In genomic region chr15:48250640-48251076, GRCh38 we compare ENCODE assay signal across 8 cellular contexts. TPM values are rescaled to one million over a fixed set of nuclear protein-coding genes. Genes with fewer than 3 reads are reported as not detected.
A peak's percentile ranks its signal among the peaks of the same experiment; 100 is the strongest.
DNase-seq lines count a peak whose midpoint lies in the region; ATAC-seq and TF ChIP-seq lines count a peak whose summit lies in the region.

No MANE protein-coding gene starts in this region.

- H3K4me3 Mint-ChIP-seq in activated T-helper 2 cell treated with anti-CD3 and anti-CD28 coated beads, Interferon-gamma antibody, Interleukin-2, Interleukin-4, amounts not matched to agents 10 μg/mL and 5 μg/mL and 100 μg/mL, durations not matched to agents 14 hours and 24 hours and 36 hours (ENCODE audit: low read depth), result no peak overlapping the region

- peak; percentile 55 for ATAC-seq in HG02798 (IDR thresholded peaks at IDR 0.05; ENCODE audit: poor library complexity, unreplicated experiment)
- ATAC-seq in GM18861 (IDR thresholded peaks at IDR 0.05; ENCODE audit: unreplicated experiment), result no peak

- peak; percentile 63 for DNase-seq in EL
- DNase-seq in NCI-H524 (lab: John Stamatoyannopoulos, UW), result peak; percentile 53 to 76
- DNase-seq in amniotic epithelial cell (ENCODE audit: low read depth), result peak; percentile 79
- DNase-seq in iPS DF 6.9 (ENCODE audit: low read depth, low spot score), result peak; percentile 47
- DNase-seq in stomach, result no peak
- no peak for DNase-seq in activated T-helper 2 cell treated with anti-CD3 and anti-CD28 coated beads, Interferon-gamma antibody, Interleukin-2, Interleukin-4, amounts not matched to agents 10 μg/mL and 5 μg/mL and 100 μg/mL, durations not matched to agents 14 hours and 24 hours and 36 hours (ENCODE audit: low spot score)

- no peaks in the 10 kb centered on the region for H3K27me3 Mint-ChIP-seq in activated T-helper 2 cell treated with anti-CD3 and anti-CD28 coated beads, Interferon-gamma antibody, Interleukin-2, Interleukin-4, amounts not matched to agents 10 μg/mL and 5 μg/mL and 100 μg/mL, durations not matched to agents 14 hours and 24 hours and 36 hours (ENCODE audit: low read depth)

- TF ChIP-seq POLR2A in stomach (IDR thresholded peaks at IDR 0.05), result no peak

- H3K9me3 ChIP-seq in iPS DF 6.9 (ENCODE audit: control insufficient read depth, insufficient read depth, low read length) (no peaks in the 10 kb centered on the region), stomach (no peaks in the 10 kb centered on the region)

- H3K4me1 ChIP-seq in iPS DF 6.9 (ENCODE audit: control insufficient read depth, insufficient read depth, low read length) (no peaks in the 10 kb centered on the region), stomach (peaks cover 0 to 4% (median 0%) of the 10 kb centered on the region in 4 donors)

- no peak for TF ChIP-seq EP300 in stomach (IDR thresholded peaks at IDR 0.05)

- H3K36me3 ChIP-seq in iPS DF 6.9 (ENCODE audit: control insufficient read depth, insufficient read depth, low read length) (no peaks in the 10 kb centered on the region), stomach (no peaks in the 10 kb centered on the region)

- peak in 5 of 7 experiments; percentile 44 to 59 (median 52) for TF ChIP-seq CTCF in stomach (IDR thresholded peaks at IDR 0.05)

- intact Hi-C loops in stomach (cut with DNase I; ENCODE audit: low total_unique reads), result no loop called here
- intact Hi-C loops in activated T-helper 2 cell treated with anti-CD3 and anti-CD28 coated beads, Interferon-gamma antibody, Interleukin-2, Interleukin-4, amounts not matched to agents 10 μg/mL and 5 μg/mL and 100 μg/mL, durations not matched to agents 14 hours and 24 hours and 36 hours (cut with micrococcal nuclease), result loop anchor here (10.0 kb wide), 1 partner anchor 136 kb away; no protein-coding TSS in a partner anchor

- no peaks in the 10 kb centered on the region for H3K36me3 Mint-ChIP-seq in activated T-helper 2 cell treated with anti-CD3 and anti-CD28 coated beads, Interferon-gamma antibody, Interleukin-2, Interleukin-4, amounts not matched to agents 10 μg/mL and 5 μg/mL and 100 μg/mL, durations not matched to agents 14 hours and 24 hours and 36 hours (ENCODE audit: low read depth)

- H3K4me3 ChIP-seq in iPS DF 6.9 (ENCODE audit: low read length) (no peak overlapping the region), stomach (no peak overlapping the region)

- H3K27ac Mint-ChIP-seq in activated T-helper 2 cell treated with anti-CD3 and anti-CD28 coated beads, Interferon-gamma antibody, Interleukin-2, Interleukin-4, amounts not matched to agents 10 μg/mL and 5 μg/mL and 100 μg/mL, durations not matched to agents 14 hours and 24 hours and 36 hours, result no peak overlapping the region

- no peaks in the 10 kb centered on the region for H3K9me3 Mint-ChIP-seq in activated T-helper 2 cell treated with anti-CD3 and anti-CD28 coated beads, Interferon-gamma antibody, Interleukin-2, Interleukin-4, amounts not matched to agents 10 μg/mL and 5 μg/mL and 100 μg/mL, durations not matched to agents 14 hours and 24 hours and 36 hours

- no peaks in the 10 kb centered on the region for H3K4me1 Mint-ChIP-seq in activated T-helper 2 cell treated with anti-CD3 and anti-CD28 coated beads, Interferon-gamma antibody, Interleukin-2, Interleukin-4, amounts not matched to agents 10 μg/mL and 5 μg/mL and 100 μg/mL, durations not matched to agents 14 hours and 24 hours and 36 hours (ENCODE audit: low read depth)

- no peaks in the 10 kb centered on the region for H3K27me3 ChIP-seq in iPS DF 6.9 (ENCODE audit: control insufficient read depth, insufficient read depth, low read length)
- H3K27me3 ChIP-seq in stomach, result no peaks in the 10 kb centered on the region

- WGBS in iPS DF 6.9 (ENCODE audit: insufficient coverage, insufficient read length), result no CpG with 5 or more reads among the region's 6 CpGs
- 33 to 39% (median 35%) methylated on average over 6 of the region's 6 CpGs for WGBS in stomach, 5 donors

- no peak overlapping the region for H3K27ac ChIP-seq in iPS DF 6.9 (ENCODE audit: low read length)
- no peak overlapping the region for H3K27ac ChIP-seq in stomach

RNA-seq across cellular contexts. Expression of gene SLC12A1, which starts 44.6 kb away (rescaled TPM):
- under 1 TPM in 1 of 5 donors, not detected in 4; 0.92 TPM for total RNA-seq in stomach
- not detected for polyA plus RNA-seq in stomach
- not detected in 2 replicates for total RNA-seq in activated T-helper 2 cell treated with anti-CD3 and anti-CD28 coated beads, Interferon-gamma antibody, Interleukin-2, Interleukin-4, amounts not matched to agents 10 μg/mL and 5 μg/mL and 100 μg/mL, durations not matched to agents 14 hours and 24 hours and 36 hours

RNA-seq across cellular contexts. Expression of gene CTXN2, which starts 59.2 kb away (rescaled TPM):
- total RNA-seq in stomach, result under 1 TPM in 1 of 5 donors, not detected in 4; 0.18 TPM
- polyA plus RNA-seq in stomach, result under 1 TPM in 1 of 3 donors, not detected in 2; 0.05 TPM
- total RNA-seq in activated T-helper 2 cell treated with anti-CD3 and anti-CD28 coated beads, Interferon-gamma antibody, Interleukin-2, Interleukin-4, amounts not matched to agents 10 μg/mL and 5 μg/mL and 100 μg/mL, durations not matched to agents 14 hours and 24 hours and 36 hours, result 0.05 TPM in 1 of 2 replicates, not detected in the other

Comparison
In these comparisons a context has a peak if more than half of its experiments do, and no peak if none do; other contexts are left out.
1. DNase-seq: peak in EL (single experiment), NCI-H524 (2 of 2), amniotic epithelial cell (single experiment) and iPS DF 6.9 (single experiment); none in stomach (single experiment) and activated T-helper 2 cell treated with anti-CD3 and anti-CD28 coated beads, Interferon-gamma antibody, Interleukin-2, Interleukin-4, amounts not matched to agents 10 μg/mL and 5 μg/mL and 100 μg/mL, durations not matched to agents 14 hours and 24 hours and 36 hours (single experiment).